Comparison of ENCODE assay signal across 1 cellular context in the genomic region with DNA sequence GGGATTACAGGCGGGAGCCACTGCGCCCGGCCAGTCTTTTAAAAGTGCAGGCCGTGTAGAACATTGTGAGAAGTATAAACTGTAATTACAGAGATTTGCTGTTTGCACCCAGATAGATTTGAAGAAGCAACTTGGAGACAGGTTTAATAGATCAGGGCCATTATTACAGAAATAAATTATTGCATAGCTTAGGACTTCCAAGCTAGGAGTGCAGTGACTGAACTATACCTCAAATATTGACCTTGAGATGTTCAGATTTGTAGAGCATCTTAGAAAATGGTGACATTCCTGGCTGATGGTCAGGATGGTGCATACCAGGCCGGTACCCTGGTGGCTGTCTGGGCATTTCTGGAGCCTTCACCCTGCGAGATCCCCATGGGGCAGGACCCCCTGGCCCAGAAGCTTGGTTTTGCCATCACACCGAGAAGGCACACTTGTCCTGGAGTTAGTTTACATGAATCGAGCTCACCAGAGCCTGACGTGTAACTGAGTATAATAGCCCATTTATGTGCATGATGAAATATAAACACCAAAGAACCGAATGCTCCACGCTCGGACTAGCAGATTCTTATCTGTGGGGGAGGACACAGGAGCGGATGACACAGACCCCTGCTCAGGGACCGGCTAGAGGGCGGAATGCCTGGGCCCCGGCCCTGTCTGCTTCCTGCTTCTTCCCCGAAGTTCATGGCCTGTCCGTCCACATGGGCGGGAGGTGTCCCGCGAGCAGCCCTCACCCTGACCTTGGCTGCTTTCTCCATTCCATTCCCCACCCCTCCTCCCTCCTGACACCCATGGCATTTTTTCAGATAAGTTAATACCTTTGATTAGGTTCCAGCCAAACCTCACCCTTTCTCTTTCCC.
A peak's percentile ranks its signal among the peaks of the same experiment; 100 is the strongest.
TF ChIP-seq lines count a peak whose summit lies in the region.

No MANE protein-coding gene starts in this region.

TF ChIP-seq in HepG2, 621 proteins besides CTCF, POLR2A, EP300 and RAD21 (continued from another document and continues in another):
- TF ChIP-seq CEBPZ (IDR thresholded peaks at IDR 0.05; ENCODE audit: low read length) (no peak), POGZ (CRISPR knock-in tag; IDR thresholded peaks at IDR 0.05) (0 out of 2 replicates have a peak, but pooled peaks have one; percentile 2), TGIF2 (CRISPR knock-in tag; IDR thresholded peaks at IDR 0.05) (peak; percentile 83), TBX2 (CRISPR knock-in tag; IDR thresholded peaks at IDR 0.05; ENCODE audit: borderline replicate concordance) (peak; percentile 76; the same call in 1 of the 2 replicates), ZFP1 (CRISPR knock-in tag; IDR thresholded peaks at IDR 0.05) (0 out of 2 replicates have a peak, but pooled peaks have one; percentile 42), SIX1 (CRISPR knock-in tag; IDR thresholded peaks at IDR 0.05; ENCODE audit: borderline replicate concordance) (no peak), SAP130 (CRISPR knock-in tag; IDR thresholded peaks at IDR 0.05; ENCODE audit: low read depth) (peak; percentile 77), ZNF724P (CRISPR knock-in tag; IDR thresholded peaks at IDR 0.05; ENCODE audit: borderline replicate concordance) (no peak), HOXA3 (CRISPR knock-in tag; IDR thresholded peaks at IDR 0.05) (0 out of 2 replicates have a peak, but pooled peaks have one; percentile 16), SETDB1 (CRISPR knock-in tag; IDR thresholded peaks at IDR 0.05; ENCODE audit: borderline replicate concordance) (no peak), NFYB (CRISPR knock-in tag; IDR thresholded peaks at IDR 0.05) (no peak), ZNF543 (CRISPR knock-in tag; IDR thresholded peaks at IDR 0.05) (no peak), ZNF614 (CRISPR knock-in tag; IDR thresholded peaks at IDR 0.05; ENCODE audit: borderline replicate concordance) (no peak), SPEN (CRISPR knock-in tag; IDR thresholded peaks at IDR 0.05; ENCODE audit: low read depth) (no peak), SSRP1 (CRISPR knock-in tag; IDR thresholded peaks at IDR 0.05) (no peak), ZNF670 (CRISPR knock-in tag; IDR thresholded peaks at IDR 0.05; ENCODE audit: borderline replicate concordance) (no peak), ISX (CRISPR knock-in tag; conservative IDR thresholded peaks at IDR 0.05) (no peak), ZNF660 (CRISPR knock-in tag; IDR thresholded peaks at IDR 0.05; ENCODE audit: borderline replicate concordance, low read depth) (no peak), LRRFIP1 (CRISPR knock-in tag; conservative IDR thresholded peaks at IDR 0.05) (no peak), ATF3 (CRISPR knock-in tag; IDR thresholded peaks at IDR 0.05) (0 out of 2 replicates have a peak, but pooled peaks have one; percentile 61), ZNF317 (CRISPR knock-in tag; IDR thresholded peaks at IDR 0.05) (peak; percentile 51; the same call in 1 of the 2 replicates), ZNF18 (CRISPR knock-in tag; IDR thresholded peaks at IDR 0.05; ENCODE audit: insufficient replicate concordance) (no peak), ZBTB21 (CRISPR knock-in tag; IDR thresholded peaks at IDR 0.05) (no peak), ZNF557 (CRISPR knock-in tag; IDR thresholded peaks at IDR 0.05) (no peak), SKIL (CRISPR knock-in tag; IDR thresholded peaks at IDR 0.05; ENCODE audit: borderline replicate concordance) (peak; percentile 97), ZNF777 (CRISPR knock-in tag; IDR thresholded peaks at IDR 0.05) (no peak)
- TF ChIP-seq, protein P1, sequence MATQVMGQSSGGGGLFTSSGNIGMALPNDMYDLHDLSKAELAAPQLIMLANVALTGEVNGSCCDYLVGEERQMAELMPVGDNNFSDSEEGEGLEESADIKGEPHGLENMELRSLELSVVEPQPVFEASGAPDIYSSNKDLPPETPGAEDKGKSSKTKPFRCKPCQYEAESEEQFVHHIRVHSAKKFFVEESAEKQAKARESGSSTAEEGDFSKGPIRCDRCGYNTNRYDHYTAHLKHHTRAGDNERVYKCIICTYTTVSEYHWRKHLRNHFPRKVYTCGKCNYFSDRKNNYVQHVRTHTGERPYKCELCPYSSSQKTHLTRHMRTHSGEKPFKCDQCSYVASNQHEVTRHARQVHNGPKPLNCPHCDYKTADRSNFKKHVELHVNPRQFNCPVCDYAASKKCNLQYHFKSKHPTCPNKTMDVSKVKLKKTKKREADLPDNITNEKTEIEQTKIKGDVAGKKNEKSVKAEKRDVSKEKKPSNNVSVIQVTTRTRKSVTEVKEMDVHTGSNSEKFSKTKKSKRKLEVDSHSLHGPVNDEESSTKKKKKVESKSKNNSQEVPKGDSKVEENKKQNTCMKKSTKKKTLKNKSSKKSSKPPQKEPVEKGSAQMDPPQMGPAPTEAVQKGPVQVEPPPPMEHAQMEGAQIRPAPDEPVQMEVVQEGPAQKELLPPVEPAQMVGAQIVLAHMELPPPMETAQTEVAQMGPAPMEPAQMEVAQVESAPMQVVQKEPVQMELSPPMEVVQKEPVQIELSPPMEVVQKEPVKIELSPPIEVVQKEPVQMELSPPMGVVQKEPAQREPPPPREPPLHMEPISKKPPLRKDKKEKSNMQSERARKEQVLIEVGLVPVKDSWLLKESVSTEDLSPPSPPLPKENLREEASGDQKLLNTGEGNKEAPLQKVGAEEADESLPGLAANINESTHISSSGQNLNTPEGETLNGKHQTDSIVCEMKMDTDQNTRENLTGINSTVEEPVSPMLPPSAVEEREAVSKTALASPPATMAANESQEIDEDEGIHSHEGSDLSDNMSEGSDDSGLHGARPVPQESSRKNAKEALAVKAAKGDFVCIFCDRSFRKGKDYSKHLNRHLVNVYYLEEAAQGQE (IDR thresholded peaks at IDR 0.05; ENCODE audit: borderline replicate concordance in 1 of 2, low read depth in 1 of 2, low read length in 2 of 2) = no peak
- TF ChIP-seq, protein P2, sequence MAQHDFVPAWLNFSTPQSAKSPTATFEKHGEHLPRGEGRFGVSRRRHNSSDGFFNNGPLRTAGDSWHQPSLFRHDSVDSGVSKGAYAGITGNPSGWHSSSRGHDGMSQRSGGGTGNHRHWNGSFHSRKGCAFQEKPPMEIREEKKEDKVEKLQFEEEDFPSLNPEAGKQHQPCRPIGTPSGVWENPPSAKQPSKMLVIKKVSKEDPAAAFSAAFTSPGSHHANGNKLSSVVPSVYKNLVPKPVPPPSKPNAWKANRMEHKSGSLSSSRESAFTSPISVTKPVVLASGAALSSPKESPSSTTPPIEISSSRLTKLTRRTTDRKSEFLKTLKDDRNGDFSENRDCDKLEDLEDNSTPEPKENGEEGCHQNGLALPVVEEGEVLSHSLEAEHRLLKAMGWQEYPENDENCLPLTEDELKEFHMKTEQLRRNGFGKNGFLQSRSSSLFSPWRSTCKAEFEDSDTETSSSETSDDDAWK (CRISPR knock-in tag; IDR thresholded peaks at IDR 0.05) = no peak
- TF ChIP-seq, protein P3, sequence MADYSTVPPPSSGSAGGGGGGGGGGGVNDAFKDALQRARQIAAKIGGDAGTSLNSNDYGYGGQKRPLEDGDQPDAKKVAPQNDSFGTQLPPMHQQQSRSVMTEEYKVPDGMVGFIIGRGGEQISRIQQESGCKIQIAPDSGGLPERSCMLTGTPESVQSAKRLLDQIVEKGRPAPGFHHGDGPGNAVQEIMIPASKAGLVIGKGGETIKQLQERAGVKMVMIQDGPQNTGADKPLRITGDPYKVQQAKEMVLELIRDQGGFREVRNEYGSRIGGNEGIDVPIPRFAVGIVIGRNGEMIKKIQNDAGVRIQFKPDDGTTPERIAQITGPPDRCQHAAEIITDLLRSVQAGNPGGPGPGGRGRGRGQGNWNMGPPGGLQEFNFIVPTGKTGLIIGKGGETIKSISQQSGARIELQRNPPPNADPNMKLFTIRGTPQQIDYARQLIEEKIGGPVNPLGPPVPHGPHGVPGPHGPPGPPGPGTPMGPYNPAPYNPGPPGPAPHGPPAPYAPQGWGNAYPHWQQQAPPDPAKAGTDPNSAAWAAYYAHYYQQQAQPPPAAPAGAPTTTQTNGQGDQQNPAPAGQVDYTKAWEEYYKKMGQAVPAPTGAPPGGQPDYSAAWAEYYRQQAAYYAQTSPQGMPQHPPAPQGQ (CRISPR knock-in tag; IDR thresholded peaks at IDR 0.05; ENCODE audit: borderline replicate concordance) = no peak
- TF ChIP-seq, protein P4, sequence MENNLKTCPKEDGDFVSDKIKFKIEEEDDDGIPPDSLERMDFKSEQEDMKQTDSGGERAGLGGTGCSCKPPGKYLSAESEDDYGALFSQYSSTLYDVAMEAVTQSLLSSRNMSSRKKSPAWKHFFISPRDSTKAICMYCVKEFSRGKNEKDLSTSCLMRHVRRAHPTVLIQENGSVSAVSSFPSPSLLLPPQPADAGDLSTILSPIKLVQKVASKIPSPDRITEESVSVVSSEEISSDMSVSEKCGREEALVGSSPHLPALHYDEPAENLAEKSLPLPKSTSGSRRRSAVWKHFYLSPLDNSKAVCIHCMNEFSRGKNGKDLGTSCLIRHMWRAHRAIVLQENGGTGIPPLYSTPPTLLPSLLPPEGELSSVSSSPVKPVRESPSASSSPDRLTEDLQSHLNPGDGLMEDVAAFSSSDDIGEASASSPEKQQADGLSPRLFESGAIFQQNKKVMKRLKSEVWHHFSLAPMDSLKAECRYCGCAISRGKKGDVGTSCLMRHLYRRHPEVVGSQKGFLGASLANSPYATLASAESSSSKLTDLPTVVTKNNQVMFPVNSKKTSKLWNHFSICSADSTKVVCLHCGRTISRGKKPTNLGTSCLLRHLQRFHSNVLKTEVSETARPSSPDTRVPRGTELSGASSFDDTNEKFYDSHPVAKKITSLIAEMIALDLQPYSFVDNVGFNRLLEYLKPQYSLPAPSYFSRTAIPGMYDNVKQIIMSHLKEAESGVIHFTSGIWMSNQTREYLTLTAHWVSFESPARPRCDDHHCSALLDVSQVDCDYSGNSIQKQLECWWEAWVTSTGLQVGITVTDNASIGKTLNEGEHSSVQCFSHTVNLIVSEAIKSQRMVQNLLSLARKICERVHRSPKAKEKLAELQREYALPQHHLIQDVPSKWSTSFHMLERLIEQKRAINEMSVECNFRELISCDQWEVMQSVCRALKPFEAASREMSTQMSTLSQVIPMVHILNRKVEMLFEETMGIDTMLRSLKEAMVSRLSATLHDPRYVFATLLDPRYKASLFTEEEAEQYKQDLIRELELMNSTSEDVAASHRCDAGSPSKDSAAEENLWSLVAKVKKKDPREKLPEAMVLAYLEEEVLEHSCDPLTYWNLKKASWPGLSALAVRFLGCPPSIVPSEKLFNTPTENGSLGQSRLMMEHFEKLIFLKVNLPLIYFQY (CRISPR knock-in tag; IDR thresholded peaks at IDR 0.05; ENCODE audit: borderline replicate concordance) = 0 out of 2 replicates have a peak, but pooled peaks have one; percentile 13
